Comparison of ENCODE assay signal across 22 cellular contexts in the genomic region with DNA sequence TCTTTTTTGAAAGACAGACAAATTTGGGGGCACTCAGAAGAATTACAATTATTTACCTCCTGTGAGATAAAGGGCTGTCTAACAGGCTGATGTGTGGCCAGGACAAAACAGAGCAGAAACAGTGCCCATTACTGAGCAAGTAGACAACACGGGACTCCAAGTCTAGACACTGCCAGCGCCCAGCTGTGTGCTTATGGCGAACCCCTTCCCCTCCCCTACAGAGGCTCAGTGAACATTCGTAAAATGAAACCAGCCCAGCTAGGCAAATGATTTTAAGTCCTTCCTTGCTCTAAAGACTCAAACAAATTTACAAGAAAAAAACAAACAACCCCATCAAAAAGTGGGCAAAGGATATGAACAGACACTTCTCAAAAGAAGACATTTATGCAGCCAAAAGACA.
"Had no signal": no experiment of that assay in that cellular context is flagged by ENCODE, and none has a peak within 500 bp of the region (broad histone marks: within the 10 kb centered on the region; RNA-seq: fewer than 3 reads in every experiment).

No MANE protein-coding gene starts in this region.

- H3K9me3 ChIP-seq: gastrocnemius medialis, tibial nerve had no signal

- H3K27ac Mint-ChIP-seq: activated naive CD4-positive, alpha-beta T cell treated with anti-CD3 and anti-CD28 coated beads for 36 hours; effector memory CD8-positive, alpha-beta T cell; WTC11 had no signal

- H3K27me3 ChIP-seq: gastrocnemius medialis, hepatocyte, tibial nerve had no signal

- H3K36me3 ChIP-seq: gastrocnemius medialis, tibial nerve had no signal

- ATAC-seq: effector memory CD8-positive, alpha-beta T cell; gastrocnemius medialis; left cardiac atrium; naive thymus-derived CD8-positive, alpha-beta T cell; right cardiac atrium; SK-N-SH treated with all-trans-retinoic acid at 6 μM for 48 hours; WTC11 had no signal

- H3K36me3 Mint-ChIP-seq: WTC11 had no signal

- H3K27ac ChIP-seq: gastrocnemius medialis, hepatocyte, tibial nerve had no signal

- H3K9me3 Mint-ChIP-seq: activated naive CD4-positive, alpha-beta T cell treated with anti-CD3 and anti-CD28 coated beads for 36 hours; effector memory CD8-positive, alpha-beta T cell had no signal

- H3K4me3 Mint-ChIP-seq: activated naive CD4-positive, alpha-beta T cell treated with anti-CD3 and anti-CD28 coated beads for 36 hours; effector memory CD8-positive, alpha-beta T cell; WTC11 had no signal

- H3K4me3 ChIP-seq: gastrocnemius medialis, hepatocyte, tibial nerve had no signal

- H3K27me3 Mint-ChIP-seq: effector memory CD8-positive, alpha-beta T cell; naive thymus-derived CD8-positive, alpha-beta T cell had no signal

- DNase-seq: activated CD8-positive, alpha-beta memory T cell treated with anti-CD3 and anti-CD28 coated beads for 24 hours; activated effector memory CD4-positive, alpha-beta T cell treated with Interleukin-2 at 50 U/mL for 16 hours; activated naive CD4-positive, alpha-beta T cell treated with anti-CD3 and anti-CD28 coated beads for 36 hours; amygdala; caudate nucleus; cortex of kidney; effector memory CD8-positive, alpha-beta T cell; erythroblast; gastrocnemius medialis; left cardiac atrium; mammary epithelial cell; midbrain; naive thymus-derived CD8-positive, alpha-beta T cell; posterior cingulate gyrus; right cardiac atrium; stimulated activated CD4-positive, alpha-beta T cell treated with anti-CD3 and anti-CD28 coated beads, Interleukin-15, amount 100 ng/mL, for 24 hours; stimulated activated CD4-positive, alpha-beta T cell treated with anti-CD3 and anti-CD28 coated beads, Interleukin-2, amount 100 ng/mL, for 24 hours; stimulated activated naive CD4-positive, alpha-beta T cell had no signal
